In the genomic region with DNA sequence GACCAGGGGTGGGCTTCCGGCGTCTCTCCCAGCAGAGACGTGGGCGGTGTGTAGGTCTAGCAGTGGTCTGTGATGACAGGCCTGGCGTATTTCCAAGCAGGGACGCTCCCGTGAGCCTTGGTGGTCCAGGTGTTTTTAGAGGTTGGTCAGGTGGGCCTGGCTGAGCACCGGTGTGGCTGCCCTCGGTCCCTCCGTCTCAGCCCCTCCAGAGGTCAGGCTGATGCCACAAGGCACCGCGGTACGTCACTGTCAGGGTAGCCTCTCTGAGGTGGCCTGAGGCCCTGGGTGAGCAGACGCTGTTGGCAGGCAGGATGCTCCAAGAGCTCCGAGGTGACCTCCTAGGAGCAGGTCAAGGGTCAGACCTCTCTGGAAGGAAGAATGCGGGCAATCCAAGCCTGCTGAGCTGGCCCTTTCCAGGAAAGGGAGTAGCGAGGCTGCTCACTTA, we compare ENCODE assay signal across 20 cellular contexts. TPM values are rescaled to one million over a fixed set of nuclear protein-coding genes. Genes with fewer than 3 reads are reported as not detected.
"Had no signal": no experiment of that assay in that cellular context is flagged by ENCODE, and none has a peak within 500 bp of the region (broad histone marks: within the 10 kb centered on the region; RNA-seq: fewer than 3 reads in every experiment).

No MANE protein-coding gene starts in this region.

- H3K27ac ChIP-seq: upper lobe of left lung had no signal

- H3K9me3 Mint-ChIP-seq: activated B cell treated with CpG ODN at 0.5 μM for 24 hours; activated CD4-positive, alpha-beta T cell treated with anti-CD3 and anti-CD28 coated beads, Interleukin-2, amount 10 ng/mL, durations not matched to agents 24 days and 14 days; dendritic cell treated with granulocyte-macrophage colony-stimulating factor and Interleukin-4, amounts not matched to agents 40 ng/mL and 50 ng/mL, for 4 days; natural killer cell had no signal

- FAIRE-seq: frontal cortex, small intestine, TTC549 had no signal

- DNase-seq: activated B cell treated with CpG ODN at 0.5 μM for 24 hours; activated CD4-positive, alpha-beta T cell treated with anti-CD3 and anti-CD28 coated beads, Interleukin-2, amount 10 ng/mL, durations not matched to agents 24 days and 14 days; activated CD8-positive, alpha-beta memory T cell treated with anti-CD3 and anti-CD28 coated beads for 24 hours; activated naive CD4-positive, alpha-beta T cell; anterior cingulate cortex; cerebellar nuclear complex; endodermal cell; head of caudate nucleus; left colon; mesenchymal stem cell; natural killer cell; nucleus accumbens; small intestine; stimulated activated CD4-positive, alpha-beta T cell treated with anti-CD3 and anti-CD28 coated beads, Interleukin-4, amount 100 ng/mL, for 24 hours; stimulated activated naive CD4-positive, alpha-beta T cell; T-helper 2 cell had no signal

- H3K4me3 ChIP-seq: upper lobe of left lung had no signal

- H3K4me1 Mint-ChIP-seq: endodermal cell had no signal

- H3K36me3 ChIP-seq: upper lobe of left lung had no signal

- H3K27me3 Mint-ChIP-seq: activated B cell treated with CpG ODN at 0.5 μM for 24 hours; activated CD4-positive, alpha-beta T cell treated with anti-CD3 and anti-CD28 coated beads, Interleukin-2, amount 10 ng/mL, durations not matched to agents 24 days and 14 days; dendritic cell treated with granulocyte-macrophage colony-stimulating factor and Interleukin-4, amounts not matched to agents 40 ng/mL and 50 ng/mL, for 4 days had no signal

- H3K9me3 ChIP-seq: upper lobe of left lung had no signal

- H3K4me3 Mint-ChIP-seq: activated B cell treated with CpG ODN at 0.5 μM for 24 hours; activated CD4-positive, alpha-beta T cell treated with anti-CD3 and anti-CD28 coated beads, Interleukin-2, amount 10 ng/mL, durations not matched to agents 24 days and 14 days; dendritic cell treated with granulocyte-macrophage colony-stimulating factor and Interleukin-4, amounts not matched to agents 40 ng/mL and 50 ng/mL, for 4 days; endodermal cell; natural killer cell had no signal

- H3K36me3 Mint-ChIP-seq: natural killer cell had no signal

- ATAC-seq: left colon, natural killer cell had no signal

- H3K27ac Mint-ChIP-seq: activated B cell treated with CpG ODN at 0.5 μM for 24 hours; activated CD4-positive, alpha-beta T cell treated with anti-CD3 and anti-CD28 coated beads, Interleukin-2, amount 10 ng/mL, durations not matched to agents 24 days and 14 days; dendritic cell treated with granulocyte-macrophage colony-stimulating factor and Interleukin-4, amounts not matched to agents 40 ng/mL and 50 ng/mL, for 4 days; endodermal cell; natural killer cell had no signal

RNA-seq across cellular contexts. Expression of a gene that starts 53.5 kb away (rescaled TPM):
- total RNA-seq: frontal cortex had no signal
